ENCODE assay signal across 9 cellular contexts in the genomic region with DNA sequence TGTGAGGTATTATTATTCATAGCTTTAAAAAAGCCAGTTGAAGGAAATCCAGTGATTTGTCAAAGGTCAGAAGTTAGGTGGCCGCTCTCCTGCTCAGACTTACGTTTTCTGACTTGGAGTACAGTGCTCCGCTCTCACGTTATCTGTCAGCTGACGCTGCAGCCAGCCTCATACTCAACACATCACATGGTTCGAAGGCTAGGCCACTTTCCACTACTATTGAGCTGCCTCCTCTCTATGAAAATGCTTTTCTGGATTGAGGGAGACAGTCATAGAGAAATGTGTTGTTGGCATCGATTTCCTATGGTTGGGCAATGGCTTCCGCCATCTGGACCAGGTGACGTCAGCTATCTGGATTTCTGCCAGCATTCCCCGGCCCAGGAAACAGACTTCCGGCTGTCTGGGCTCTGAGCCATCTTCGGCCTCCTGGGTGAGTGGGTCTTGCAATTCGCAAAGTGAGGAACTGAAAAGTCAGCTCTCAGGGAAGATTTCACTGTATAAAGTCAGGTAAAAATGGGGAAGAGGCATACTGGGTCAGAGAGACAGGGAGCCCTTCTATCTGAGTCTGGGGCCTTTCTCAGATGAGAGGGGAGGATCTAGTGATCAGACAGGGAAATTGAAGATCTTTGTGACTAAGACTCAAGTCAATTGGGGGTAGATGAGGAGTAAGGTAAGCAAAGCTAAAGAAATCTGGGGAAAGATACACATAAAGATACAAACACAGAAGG. TPM values are rescaled to one million over a fixed set of nuclear protein-coding genes. Genes with fewer than 3 reads are reported as not detected.
A peak's percentile ranks its signal among the peaks of the same experiment; 100 is the strongest.
DNase-seq lines count a peak whose midpoint lies in the region; ATAC-seq and TF ChIP-seq lines count a peak whose summit lies in the region.
"Had no signal": no experiment of that assay in that cellular context is flagged by ENCODE, and none has a peak within 500 bp of the region (broad histone marks: within the 10 kb centered on the region; RNA-seq: fewer than 3 reads in every experiment).

No MANE protein-coding gene starts in this region.

- H3K27me3 ChIP-seq in HCT116 (ENCODE audit: insufficient read depth, low read length) (no peaks in the 10 kb centered on the region), neutrophil (no peaks in the 10 kb centered on the region)

- no peaks in the 10 kb centered on the region for H3K36me3 ChIP-seq in HCT116 (ENCODE audit: control insufficient read depth in 1 of 2, insufficient read depth in 2 of 2, low read length in 2 of 2)
- no peaks in the 10 kb centered on the region for H3K36me3 ChIP-seq in neutrophil

- peak overlapping the region; percentile 84 for H3K4me2 ChIP-seq in HCT116 (ENCODE audit: low read length)

- H3K4me3 ChIP-seq in AG10803 (ENCODE audit: low read length) (no peak overlapping the region; the same call in 1 of the 2 replicates), HCT116 (replicated peaks in 1 of 2; ENCODE audit: low read depth in 1 of 2, low read length in 2 of 2) (peak overlapping the region; percentile 27 to 48), fibroblast of villous mesenchyme (ENCODE audit: low read depth, low read length) (peak overlapping the region; percentile 33), neutrophil (ENCODE audit: low read depth in 1 of 2, low read length in 1 of 2) (peak overlapping the region; percentile 34 to 44)

- H3K79me2 ChIP-seq in HCT116 (ENCODE audit: insufficient read depth, low read length) = no peaks in the 10 kb centered on the region

- no peaks in the 10 kb centered on the region for H3K27me3 Mint-ChIP-seq in activated T-cell treated with anti-CD3 and anti-CD28 coated beads, Interleukin-2, amount 50 U/mL, for 24 hours

- peak overlapping the region; percentile 85 for H3K27ac Mint-ChIP-seq in activated T-cell treated with anti-CD3 and anti-CD28 coated beads, Interleukin-2, amount 50 U/mL, for 24 hours

- ATAC-seq in HCT116 (peak; percentile 53), GM18870 (IDR thresholded peaks at IDR 0.05; ENCODE audit: unreplicated experiment) (no peak)

- H3K4me1 ChIP-seq in HCT116 (ENCODE audit: control insufficient read depth in 1 of 2, insufficient read depth in 2 of 2, low read length in 2 of 2) (peaks cover 84 to 99% of the 10 kb centered on the region in 2 experiments), neutrophil (ENCODE audit: control insufficient read depth in 1 of 2, insufficient read depth in 1 of 2, low read depth in 1 of 2, low read length in 1 of 2) (peaks cover 93 to 98% of the 10 kb centered on the region in 2 experiments)

- TF ChIP-seq RAD21 in HCT116 (IDR thresholded peaks at IDR 0.05; ENCODE audit: low read depth) = peak; percentile 31; the same call in 1 of the 2 replicates

- peaks cover 69% of the 10 kb centered on the region for H3K4me1 Mint-ChIP-seq in activated T-cell treated with anti-CD3 and anti-CD28 coated beads, Interleukin-2, amount 50 U/mL, for 24 hours (ENCODE audit: low read depth)

- RAD21 ChIA-PET in HCT116 (lab: Charles Lee; ENCODE audit: low non-redundant PET in 1 of 2, low total read pairs in 2 of 2, uncharacterized antibody in 2 of 2, unreplicated experiment in 2 of 2) = interaction anchor here in 1 of 2 experiments (1.1 kb wide), 1 partner anchor 30 kb away, joined by 4 read pairs; no protein-coding TSS in a partner anchor

- H3K9ac ChIP-seq in HCT116 (ENCODE audit: low read length) = peak overlapping the region; percentile 78

- no peaks in the 10 kb centered on the region for H3K9me2 ChIP-seq in HCT116 (ENCODE audit: insufficient read depth)

- H3K9me3 Mint-ChIP-seq in activated T-cell treated with anti-CD3 and anti-CD28 coated beads, Interleukin-2, amount 50 U/mL, for 24 hours = no peaks in the 10 kb centered on the region

- H3K9me3 ChIP-seq in HCT116 (ENCODE audit: control insufficient read depth in 1 of 2, insufficient read depth in 1 of 2, low read depth in 1 of 2, low read length in 2 of 2) (no peaks in the 10 kb centered on the region), neutrophil (no peaks in the 10 kb centered on the region)

- H3K27ac ChIP-seq in HCT116 (ENCODE audit: low read depth, low read length) (peak overlapping the region; percentile 92), neutrophil (peak overlapping the region; percentile 84)

- H4K20me1 ChIP-seq in HCT116 (ENCODE audit: insufficient read depth) = no peaks in the 10 kb centered on the region

- BruUV-seq in HCT116 (replicated peaks; lab: Mats Ljungman, UMichigan) = no TSS peak

- POLR2A ChIA-PET in HCT116 (lab: Charles Lee) = interaction anchor here (0.9 to 14.9 kb wide), 17 partner anchors 9 to 63 kb away, joined by 3 to 137 read pairs (median 9); a partner anchor contains a TSS

- H2AFZ ChIP-seq in HCT116 (ENCODE audit: low read depth, low read length, poor library complexity, severe bottlenecking) = peak overlapping the region; percentile 14

- CTCF ChIA-PET in HCT116 (lab: Charles Lee) = no interaction called here

- intact Hi-C loops in HCT116 (cut with micrococcal nuclease) = loop anchor here (1.0 to 2.0 kb wide), 4 partner anchors 13 to 38 kb away; a partner anchor contains a TSS

- DNase-seq in AG10803 (ENCODE audit: low read depth) (peak; percentile 99), HCT116 (ENCODE audit: low read depth, low spot score) (peak; percentile 94), NCI-H510A (lab: John Stamatoyannopoulos, UW) (peak; percentile 58), fibroblast of villous mesenchyme (ENCODE audit: low read depth) (peak; percentile 100), OCI-M2 (lab: John Stamatoyannopoulos, UW; ENCODE audit: unreplicated experiment) (no peak)
- DNase-seq in activated T-cell treated with anti-CD3 and anti-CD28 coated beads, Interleukin-2, amount 50 U/mL, for 24 hours = no peak

- H3K36me3 Mint-ChIP-seq in activated T-cell treated with anti-CD3 and anti-CD28 coated beads, Interleukin-2, amount 50 U/mL, for 24 hours (ENCODE audit: low read depth) = no peaks in the 10 kb centered on the region
- H3K36me3 Mint-ChIP-seq: immature natural killer cell had no signal

- peak overlapping the region; percentile 56 for H3K4me3 Mint-ChIP-seq in activated T-cell treated with anti-CD3 and anti-CD28 coated beads, Interleukin-2, amount 50 U/mL, for 24 hours

- no peak for TF ChIP-seq POLR2A in HCT116 (IDR thresholded peaks at IDR 0.05; ENCODE audit: borderline replicate concordance, extremely low read depth, insufficient read depth, insufficient read length)

- TF ChIP-seq CTCF in AG10803 (conservative IDR thresholded peaks at IDR 0.05; ENCODE audit: low read length) (no peak), HCT116 (IDR thresholded peaks at IDR 0.05 in 2 of 3, conservative IDR thresholded peaks at IDR 0.05 in 1 of 3; ENCODE audit: borderline replicate concordance in 1 of 3, insufficient read depth in 1 of 3, low read depth in 2 of 3, low read length in 2 of 3) (no peak), fibroblast of villous mesenchyme (IDR thresholded peaks at IDR 0.05; ENCODE audit: insufficient read depth, low read depth, low read length) (no peak), neutrophil (IDR thresholded peaks at IDR 0.05) (no peak)

TF ChIP-seq in HCT116, 20 proteins besides CTCF, POLR2A, EP300 and RAD21 (continues in another document):
- peak; percentile 98 for TF ChIP-seq CEBPB (IDR thresholded peaks at IDR 0.05; ENCODE audit: low read depth)
- no peak for TF ChIP-seq ZFX (IDR thresholded peaks at IDR 0.05)
- TF ChIP-seq POLR2AphosphoS5 (IDR thresholded peaks at IDR 0.05; ENCODE audit: low read depth, low read length) = peak; percentile 66
- peak; percentile 72 for TF ChIP-seq YY1 (IDR thresholded peaks at IDR 0.05; ENCODE audit: extremely low read depth, insufficient replicate concordance, low read depth, low read length)
- TF ChIP-seq, protein P1, sequence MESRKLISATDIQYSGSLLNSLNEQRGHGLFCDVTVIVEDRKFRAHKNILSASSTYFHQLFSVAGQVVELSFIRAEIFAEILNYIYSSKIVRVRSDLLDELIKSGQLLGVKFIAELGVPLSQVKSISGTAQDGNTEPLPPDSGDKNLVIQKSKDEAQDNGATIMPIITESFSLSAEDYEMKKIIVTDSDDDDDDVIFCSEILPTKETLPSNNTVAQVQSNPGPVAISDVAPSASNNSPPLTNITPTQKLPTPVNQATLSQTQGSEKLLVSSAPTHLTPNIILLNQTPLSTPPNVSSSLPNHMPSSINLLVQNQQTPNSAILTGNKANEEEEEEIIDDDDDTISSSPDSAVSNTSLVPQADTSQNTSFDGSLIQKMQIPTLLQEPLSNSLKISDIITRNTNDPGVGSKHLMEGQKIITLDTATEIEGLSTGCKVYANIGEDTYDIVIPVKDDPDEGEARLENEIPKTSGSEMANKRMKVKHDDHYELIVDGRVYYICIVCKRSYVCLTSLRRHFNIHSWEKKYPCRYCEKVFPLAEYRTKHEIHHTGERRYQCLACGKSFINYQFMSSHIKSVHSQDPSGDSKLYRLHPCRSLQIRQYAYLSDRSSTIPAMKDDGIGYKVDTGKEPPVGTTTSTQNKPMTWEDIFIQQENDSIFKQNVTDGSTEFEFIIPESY (IDR thresholded peaks at IDR 0.05; ENCODE audit: extremely low read depth, insufficient replicate concordance, low read length) = peak; percentile 61
- TF ChIP-seq, protein P2, sequence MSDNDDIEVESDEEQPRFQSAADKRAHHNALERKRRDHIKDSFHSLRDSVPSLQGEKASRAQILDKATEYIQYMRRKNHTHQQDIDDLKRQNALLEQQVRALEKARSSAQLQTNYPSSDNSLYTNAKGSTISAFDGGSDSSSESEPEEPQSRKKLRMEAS (IDR thresholded peaks at IDR 0.05) = peak; percentile 68
- TF ChIP-seq EZH2 (IDR thresholded peaks at IDR 0.05) = no peak
- peak; percentile 73; the same call in 1 of the 2 replicates for TF ChIP-seq SRF (IDR thresholded peaks at IDR 0.05; ENCODE audit: low read depth)
- no peak for TF ChIP-seq EZH2phosphoT487 (IDR thresholded peaks at IDR 0.05; ENCODE audit: borderline replicate concordance)
- peak; percentile 56 for TF ChIP-seq TCF7L2 (IDR thresholded peaks at IDR 0.05; ENCODE audit: borderline replicate concordance, extremely low read depth, insufficient read depth, insufficient read length)
- TF ChIP-seq JUND (IDR thresholded peaks at IDR 0.05) = peak; percentile 88
- TF ChIP-seq SIN3A (IDR thresholded peaks at IDR 0.05; ENCODE audit: low read depth) = peak; percentile 74
- TF ChIP-seq FOSL1 (IDR thresholded peaks at IDR 0.05; ENCODE audit: low read depth) = peak; percentile 76
- TF ChIP-seq, protein P3, sequence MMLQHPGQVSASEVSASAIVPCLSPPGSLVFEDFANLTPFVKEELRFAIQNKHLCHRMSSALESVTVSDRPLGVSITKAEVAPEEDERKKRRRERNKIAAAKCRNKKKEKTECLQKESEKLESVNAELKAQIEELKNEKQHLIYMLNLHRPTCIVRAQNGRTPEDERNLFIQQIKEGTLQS (IDR thresholded peaks at IDR 0.05) = no peak; the same call in 1 of the 2 replicates
- TF ChIP-seq EGR1 (IDR thresholded peaks at IDR 0.05; ENCODE audit: low read depth) = 0 out of 2 replicates have a peak, but pooled peaks have one; percentile 39
- peak; percentile 94 for TF ChIP-seq SP1 (IDR thresholded peaks at IDR 0.05; ENCODE audit: low read depth)

RNA-seq across cellular contexts. Expression of a gene that starts 37.5 kb away (rescaled TPM):
- total RNA-seq in HCT116 (2021; ENCODE audit: unreplicated experiment) (952 TPM), fibroblast of villous mesenchyme (132 and 187 TPM in 2 replicates)
- polyA plus RNA-seq in HCT116 (2012) = 1,025 and 1,062 TPM in 2 replicates

RNA-seq across cellular contexts. Expression of a gene that starts 39.4 kb away (rescaled TPM):
- total RNA-seq in HCT116 (2021; ENCODE audit: unreplicated experiment) (117 TPM), fibroblast of villous mesenchyme (107 and 119 TPM in 2 replicates)
- 124 and 132 TPM in 2 replicates for polyA plus RNA-seq in HCT116 (2012)

Comparison
In these comparisons a context has a peak if more than half of its experiments do, and no peak if none do; other contexts are left out.
1. DNase-seq: peak in AG10803 (single experiment), HCT116 (single experiment), NCI-H510A (single experiment) and fibroblast of villous mesenchyme (single experiment); none in activated T-cell treated with anti-CD3 and anti-CD28 coated beads, Interleukin-2, amount 50 U/mL, for 24 hours (single experiment) and OCI-M2 (single experiment).